In the genomic region with DNA sequence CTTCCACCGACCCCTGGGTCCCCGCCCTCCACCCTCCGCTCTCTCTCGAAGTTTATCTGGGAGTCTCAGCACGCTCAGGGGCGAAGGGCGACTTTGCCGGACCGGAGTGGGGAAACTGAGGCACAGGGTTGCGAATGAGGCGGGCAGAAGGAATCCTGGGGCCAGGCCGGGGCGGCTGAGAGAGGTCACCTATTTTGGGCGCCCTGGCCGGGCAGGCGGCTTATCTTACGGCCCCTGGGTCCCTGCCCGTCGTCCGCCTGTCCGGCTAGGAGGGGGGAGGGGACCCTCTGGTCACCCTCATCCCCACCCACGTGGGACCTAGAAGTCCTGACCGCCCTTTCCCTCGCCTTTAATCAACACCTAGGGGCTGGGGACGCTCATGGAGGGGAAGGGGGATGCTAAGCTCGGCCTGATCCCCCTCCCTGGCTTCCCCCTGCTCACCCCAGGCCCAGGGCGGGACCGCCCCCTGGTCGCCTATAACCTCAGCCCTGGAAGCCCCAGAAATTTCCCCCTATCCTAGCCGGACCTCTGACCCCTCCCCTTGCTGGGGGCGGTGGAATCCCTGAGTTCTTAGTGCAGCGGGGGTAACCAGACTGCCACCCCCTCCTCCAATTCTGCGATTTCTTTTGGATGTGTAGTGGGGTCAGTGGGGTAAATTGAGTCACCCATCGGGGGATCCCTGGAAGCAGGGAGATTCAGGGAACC, we compare ENCODE assay signal across 6 cellular contexts. TPM values are rescaled to one million over a fixed set of nuclear protein-coding genes. Genes with fewer than 3 reads are reported as not detected.
DNase-seq lines count a peak whose midpoint lies in the region; ATAC-seq and TF ChIP-seq lines count a peak whose summit lies in the region.

No MANE protein-coding gene starts in this region.

- no peak overlapping the region for H3K27ac ChIP-seq in CD8-positive, alpha-beta T cell (ENCODE audit: low read depth, low read length)
- H3K27ac ChIP-seq in Peyer's patch, result peak overlapping the region; percentile 85 to 95 (median 94)

- intact Hi-C loops in CD8-positive, alpha-beta T cell (cut with DNase I, micrococcal nuclease), result loop anchor here (1.0 to 10.0 kb wide), 12 partner anchors 13 to 948 kb away; a partner anchor contains a TSS

- ATAC-seq in CD8-positive, alpha-beta T cell, result no peak
- ATAC-seq in stimulated activated memory B cell treated with anti-CD40 and anti-IgM and Interleukin-4, amounts not matched to agents 10 μg/mL and 1 μg/mL and 100 μg/mL, for 72 hours, result no peak
- ATAC-seq in GM21529 (IDR thresholded peaks at IDR 0.05; ENCODE audit: unreplicated experiment), result no peak

- H3K27ac Mint-ChIP-seq in CD8-positive, alpha-beta T cell, result no peak overlapping the region
- H3K27ac Mint-ChIP-seq in stimulated activated memory B cell treated with anti-CD40 and anti-IgM and Interleukin-4, amounts not matched to agents 10 μg/mL and 1 μg/mL and 100 μg/mL, for 72 hours, result peak overlapping the region; percentile 91

- POLR2A ChIA-PET in CD8-positive, alpha-beta T cell (lab: Charles Lee), result interaction anchor here (3.1 kb wide), 1 partner anchor 62 kb away, joined by 15 read pairs; no protein-coding TSS in a partner anchor

- peaks cover 42% of the 10 kb centered on the region for H3K4me1 ChIP-seq in CD8-positive, alpha-beta T cell (ENCODE audit: insufficient read depth, low read length)
- peaks cover 0 to 49% (median 25%) of the 10 kb centered on the region in 4 donors for H3K4me1 ChIP-seq in Peyer's patch

- H3K9me3 Mint-ChIP-seq in CD8-positive, alpha-beta T cell, result no peaks in the 10 kb centered on the region
- H3K9me3 Mint-ChIP-seq in stimulated activated memory B cell treated with anti-CD40 and anti-IgM and Interleukin-4, amounts not matched to agents 10 μg/mL and 1 μg/mL and 100 μg/mL, for 72 hours, result no peaks in the 10 kb centered on the region

- H3K27me3 ChIP-seq in CD8-positive, alpha-beta T cell (ENCODE audit: insufficient read depth, low read length), result no peaks in the 10 kb centered on the region
- no peaks in the 10 kb centered on the region for H3K27me3 ChIP-seq in Peyer's patch

- H3K27me3 Mint-ChIP-seq in CD8-positive, alpha-beta T cell (ENCODE audit: low read depth), result no peaks in the 10 kb centered on the region
- H3K27me3 Mint-ChIP-seq in stimulated activated memory B cell treated with anti-CD40 and anti-IgM and Interleukin-4, amounts not matched to agents 10 μg/mL and 1 μg/mL and 100 μg/mL, for 72 hours, result no peaks in the 10 kb centered on the region

- H3K36me3 ChIP-seq in CD8-positive, alpha-beta T cell (ENCODE audit: insufficient read depth, low read length), result no peaks in the 10 kb centered on the region
- H3K36me3 ChIP-seq in Peyer's patch, result peaks cover 0 to 19% (median 0%) of the 10 kb centered on the region in 3 donors

- CTCF ChIA-PET in CD8-positive, alpha-beta T cell (lab: Charles Lee), result interaction anchor here (1.4 kb wide), 1 partner anchor 108 kb away, joined by 3 read pairs; no protein-coding TSS in a partner anchor

- no peak for DNase-seq in CD8-positive, alpha-beta T cell
- DNase-seq in Peyer's patch, result peak; percentile 34 to 65 (median 57)
- DNase-seq in fibroblast of pulmonary artery (ENCODE audit: low read depth), result no peak
- DNase-seq in NCI-H345 treated with DMSO at 0.1 percent for 48 hours (lab: John Stamatoyannopoulos, UW; ENCODE audit: unreplicated experiment), result no peak

- no peak for TF ChIP-seq CTCF in CD8-positive, alpha-beta T cell (IDR thresholded peaks at IDR 0.05)
- TF ChIP-seq CTCF in Peyer's patch (IDR thresholded peaks at IDR 0.05) (no peak), fibroblast of pulmonary artery (IDR thresholded peaks at IDR 0.05; ENCODE audit: low read length, missing control alignments) (no peak)

- peaks cover 34% of the 10 kb centered on the region for H3K4me1 Mint-ChIP-seq in CD8-positive, alpha-beta T cell (ENCODE audit: low read depth)
- peaks cover 49% of the 10 kb centered on the region for H3K4me1 Mint-ChIP-seq in stimulated activated memory B cell treated with anti-CD40 and anti-IgM and Interleukin-4, amounts not matched to agents 10 μg/mL and 1 μg/mL and 100 μg/mL, for 72 hours

- TF ChIP-seq POLR2A in Peyer's patch (IDR thresholded peaks at IDR 0.05), result no peak

- no peaks in the 10 kb centered on the region for H3K9me3 ChIP-seq in CD8-positive, alpha-beta T cell (ENCODE audit: low read length)
- H3K9me3 ChIP-seq in Peyer's patch, result no peaks in the 10 kb centered on the region

- peak overlapping the region; percentile 48 for H3K4me3 ChIP-seq in CD8-positive, alpha-beta T cell (ENCODE audit: low read depth, low read length)
- H3K4me3 ChIP-seq in Peyer's patch (peak overlapping the region; percentile 61 to 88 (median 77)), fibroblast of pulmonary artery (replicated peaks; ENCODE audit: low read depth, low read length) (peak overlapping the region; percentile 88)

- peaks cover 10% of the 10 kb centered on the region for H3K36me3 Mint-ChIP-seq in CD8-positive, alpha-beta T cell
- peaks cover 31% of the 10 kb centered on the region for H3K36me3 Mint-ChIP-seq in stimulated activated memory B cell treated with anti-CD40 and anti-IgM and Interleukin-4, amounts not matched to agents 10 μg/mL and 1 μg/mL and 100 μg/mL, for 72 hours

- H3K4me3 Mint-ChIP-seq in CD8-positive, alpha-beta T cell, result peak overlapping the region; percentile 74
- H3K4me3 Mint-ChIP-seq in stimulated activated memory B cell treated with anti-CD40 and anti-IgM and Interleukin-4, amounts not matched to agents 10 μg/mL and 1 μg/mL and 100 μg/mL, for 72 hours, result peak overlapping the region; percentile 89

RNA-seq across cellular contexts. Expression of a gene that starts 0.6 kb away (rescaled TPM):
- total RNA-seq in CD8-positive, alpha-beta T cell, result 1 to 10 TPM; 1.1 to 1.7 TPM
- total RNA-seq in Peyer's patch, result 100 to 1,000 TPM in 1 of 4 donors, 10 to 100 TPM in 3; 30.1 to 314 (median 81.5) TPM

RNA-seq across cellular contexts. Expression of a gene that starts 2.7 kb away (rescaled TPM):
- 10 to 100 TPM; 31.9 to 33.1 TPM for total RNA-seq in CD8-positive, alpha-beta T cell
- total RNA-seq in Peyer's patch, result 100 to 1,000 TPM in 1 of 4 donors, 10 to 100 TPM in 3; 54.5 to 133 (median 92.2) TPM

RNA-seq across cellular contexts. Expression of a gene that starts 19.6 kb away (rescaled TPM):
- total RNA-seq in CD8-positive, alpha-beta T cell, result not detected
- total RNA-seq in Peyer's patch, result 100 to 1,000 TPM in 3 of 4 donors, 10 to 100 TPM in 1; 89.1 to 548 (median 264) TPM

RNA-seq across cellular contexts. Expression of a gene that starts 27.2 kb away (rescaled TPM):
- total RNA-seq in CD8-positive, alpha-beta T cell, result 10 to 100 TPM; 33.5 to 38.8 TPM
- total RNA-seq in Peyer's patch, result 100 to 1,000 TPM in 1 of 4 donors, 10 to 100 TPM in 3; 43.7 to 127 (median 91.9) TPM

RNA-seq across cellular contexts. Expression of a gene that starts 32.5 kb away (rescaled TPM):
- total RNA-seq in CD8-positive, alpha-beta T cell, result 10 to 100 TPM; 68.3 to 75.5 TPM
- 10 to 100 TPM in 1 of 4 donors, 1 to 10 TPM in 3; 7.0 to 57.8 (median 7.7) TPM for total RNA-seq in Peyer's patch

Comparison
In these comparisons a context has a peak if more than half of its experiments do, and no peak if none do; other contexts are left out.
1. DNase-seq: peak in Peyer's patch (3 of 3); none in CD8-positive, alpha-beta T cell (0 of 7), fibroblast of pulmonary artery (single experiment) and NCI-H345 treated with DMSO at 0.1 percent for 48 hours (single experiment).
2. RNA of a gene that starts 0.6 kb away (total RNA-seq): 30.1 to 314 TPM in Peyer's patch; 1.1 to 1.7 TPM in CD8-positive, alpha-beta T cell; every median in the first group is over 10 times any median in the second.
3. RNA of a gene that starts 19.6 kb away (total RNA-seq): 89.1 to 548 TPM in Peyer's patch; not detected in CD8-positive, alpha-beta T cell; every median in the first group is over 10 times any median in the second.
4. Peak in every context shown above with its lines, with median percentiles within 50 percentile points of each other: H3K4me3 ChIP-seq.